In genomic region chr9:121612511-121612998, GRCh38 we compare ENCODE assay signal across 15 cellular contexts. TPM values are rescaled to one million over a fixed set of nuclear protein-coding genes. Genes with fewer than 3 reads are reported as not detected.
DNase-seq lines count a peak whose midpoint lies in the region; ATAC-seq and TF ChIP-seq lines count a peak whose summit lies in the region.
"Had no signal": no experiment of that assay in that cellular context is flagged by ENCODE, and none has a peak within 500 bp of the region (broad histone marks: within the 10 kb centered on the region; RNA-seq: fewer than 3 reads in every experiment).

No MANE protein-coding gene starts in this region.

- in situ Hi-C loops in GM23248 (cut with MboI) = no loop called here

- WGBS in GM23248 (ENCODE audit: low coverage in 1 of 2, low lambda C conversion rate in 2 of 2, missing lambda C conversion rate in 2 of 2), 2 experiments = 67 to 74% methylated on average over 9 of the region's 9 CpGs

- H3F3A ChIP-seq in GM23248 (ENCODE audit: insufficient read depth) = no peaks in the 10 kb centered on the region

- no peaks in the 10 kb centered on the region for H3K9me2 ChIP-seq in GM23248 (ENCODE audit: insufficient read depth)

- H3K4me3 ChIP-seq in skin epidermis (no peak overlapping the region), GM23248 (no peak overlapping the region)
- H3K4me3 ChIP-seq: MG63, thoracic aorta had no signal

- H3K4me1 ChIP-seq in GM23248 (ENCODE audit: insufficient read depth) = no peaks in the 10 kb centered on the region

- H3K4me1 Mint-ChIP-seq in immature natural killer cell = peaks cover 12 to 17% of the 10 kb centered on the region in 2 donors

- no peaks in the 10 kb centered on the region for H3K79me2 ChIP-seq in GM23248 (ENCODE audit: insufficient read depth)

- peak; percentile 25 for DNase-seq in HEK293T (ENCODE audit: extremely low spot score)
- peak; percentile 49 for DNase-seq in SW480 (ENCODE audit: low spot score)
- peak; percentile 52 for DNase-seq in iPS-NIHi7 (ENCODE audit: extremely low spot score)
- DNase-seq in cerebellar nuclear complex (lab: John Stamatoyannopoulos, UW) = no peak
- no peak for DNase-seq in immature natural killer cell
- no peak for DNase-seq in GM23248
- DNase-seq: activated gamma-delta T cell treated with Interleukin-2 at 50 U/mL for 16 hours; cortex of kidney; hippocampal formation; MG63; stimulated activated CD4-positive, alpha-beta T cell treated with anti-CD3 and anti-CD28 coated beads, Interleukin-4, amount 100 ng/mL, for 24 hours had no signal

- H3K36me3 Mint-ChIP-seq in immature natural killer cell = no peaks in the 10 kb centered on the region

- H3K27ac Mint-ChIP-seq in immature natural killer cell = no peak overlapping the region

- POLR2A ChIA-PET in HEK293T (lab: Yijun Ruan, JAX) = interaction anchor here (0.7 kb wide), 1 partner anchor 363 kb away, joined by 3 read pairs; no protein-coding TSS in a partner anchor

- no peak for ATAC-seq in HG03108 (IDR thresholded peaks at IDR 0.05; ENCODE audit: unreplicated experiment)

- no peak overlapping the region for H2AFZ ChIP-seq in GM23248

- no peaks in the 10 kb centered on the region for H3K9me3 ChIP-seq in GM23248 (ENCODE audit: low read depth)
- H3K9me3 ChIP-seq: MG63, thoracic aorta had no signal

- H4K20me1 ChIP-seq in GM23248 (ENCODE audit: insufficient read depth) = no peaks in the 10 kb centered on the region

- no peak overlapping the region for H3K9ac ChIP-seq in GM23248

- CTCF ChIA-PET in HEK293T (lab: Yijun Ruan, JAX) = interaction anchor here (0.6 to 2.0 kb wide), 2 partner anchors 9 to 66 kb away, joined by 3 to 5 read pairs; no protein-coding TSS in a partner anchor

- H3K9me3 Mint-ChIP-seq in immature natural killer cell = no peaks in the 10 kb centered on the region
- H3K9me3 Mint-ChIP-seq: neural crest cell had no signal

- H3K27me3 Mint-ChIP-seq in immature natural killer cell (ENCODE audit: low read depth in 3 of 3) = peaks cover 4 to 19% (median 13%) of the 10 kb centered on the region in 3 donors

- H3K4me3 Mint-ChIP-seq in immature natural killer cell = peak overlapping the region in 1 of 5 donors; percentile 8
- H3K4me3 Mint-ChIP-seq: neural crest cell had no signal

- H3K27ac ChIP-seq in skin epidermis (peak overlapping the region in 15 of 21 experiments; percentile 8 to 78 (median 56)), GM23248 (no peak overlapping the region)
- H3K27ac ChIP-seq: thoracic aorta had no signal

- H3K36me3 ChIP-seq in GM23248 (ENCODE audit: low read depth) = no peaks in the 10 kb centered on the region
- H3K36me3 ChIP-seq: MG63, thoracic aorta had no signal

- no peak overlapping the region for H3K4me2 ChIP-seq in GM23248 (ENCODE audit: unreplicated experiment)

- H3K27me3 ChIP-seq in GM23248 (replicated peaks; ENCODE audit: insufficient read depth) = no peaks in the 10 kb centered on the region; the same call in 1 of the 2 replicates
- H3K27me3 ChIP-seq: MG63 had no signal

TF ChIP-seq in HEK293T, 16 proteins besides CTCF, POLR2A, EP300 and RAD21:
- TF ChIP-seq CTBP1 (IDR thresholded peaks at IDR 0.05; ENCODE audit: borderline replicate concordance) = no peak

RNA-seq across cellular contexts. Expression of gene DAB2IP, which starts 38.9 kb away (rescaled TPM):
- polyA plus RNA-seq in immature natural killer cell (1 to 10 TPM in 1 of 3 donors, under 1 TPM in 1, not detected in 1; 0.06 to 1.1 TPM), GM23248 (2016; fragmentation: Nextera tagmentation; extraction: Ambion mirVana) (2.1 and 2.6 TPM in 2 replicates)
- 9.5 and 19.7 TPM in 2 replicates for total RNA-seq in GM23248 (2014; rRNA removed; shearing (Covaris generic))

Comparison
In these comparisons a context has a peak if more than half of its experiments do, and no peak if none do; other contexts are left out.
1. DNase-seq: peak in HEK293T (single experiment), SW480 (single experiment) and iPS-NIHi7 (single experiment); none in cerebellar nuclear complex (0 of 2), immature natural killer cell (0 of 3) and GM23248 (single experiment).